Comparison of ENCODE assay signal across 3 cellular contexts in the genomic region with DNA sequence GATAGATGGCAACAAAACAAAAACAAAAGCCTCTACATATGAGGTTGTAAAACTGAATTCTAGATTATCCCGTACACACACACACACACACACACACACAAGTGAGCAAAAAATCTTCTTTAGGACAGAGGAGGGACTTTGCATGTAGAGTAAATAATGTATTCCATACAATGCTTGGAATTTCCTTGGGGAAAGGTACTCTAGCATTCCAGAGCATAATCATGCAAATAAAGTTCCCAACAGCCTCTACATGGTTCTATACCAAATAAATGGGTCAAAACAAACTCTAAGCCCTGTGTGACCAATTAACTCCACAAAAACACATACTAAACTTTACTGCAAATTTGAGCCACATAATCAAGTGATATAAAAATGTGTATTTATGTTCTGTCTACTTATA.
TF ChIP-seq lines count a peak whose summit lies in the region.

No MANE protein-coding gene starts in this region.

TF ChIP-seq in GM23338, 12 proteins besides CTCF, POLR2A, EP300 and RAD21 (continues in another document):
- TF ChIP-seq ZNF462 (CRISPR knock-in tag; IDR thresholded peaks at IDR 0.05) (no peak), STAT1 (IDR thresholded peaks at IDR 0.05; ENCODE audit: unreplicated experiment) (no peak)

TF ChIP-seq in IMR-90, 13 proteins besides CTCF, POLR2A, EP300 and RAD21:
- no peak for TF ChIP-seq ELK1 (IDR thresholded peaks at IDR 0.05; ENCODE audit: borderline replicate concordance, low read depth, low read length)
- TF ChIP-seq FOS (IDR thresholded peaks at IDR 0.05; ENCODE audit: low read depth, low read length) = no peak
- no peak for TF ChIP-seq CHD1 (IDR thresholded peaks at IDR 0.05; ENCODE audit: low read depth, low read length)
- no peak for TF ChIP-seq RCOR1 (IDR thresholded peaks at IDR 0.05; ENCODE audit: insufficient replicate concordance, low read length)
- TF ChIP-seq SMC3 (IDR thresholded peaks at IDR 0.05; ENCODE audit: low read depth, low read length) = no peak
- TF ChIP-seq CEBPB (IDR thresholded peaks at IDR 0.05; ENCODE audit: low read depth, low read length) = no peak
- TF ChIP-seq, protein P1, sequence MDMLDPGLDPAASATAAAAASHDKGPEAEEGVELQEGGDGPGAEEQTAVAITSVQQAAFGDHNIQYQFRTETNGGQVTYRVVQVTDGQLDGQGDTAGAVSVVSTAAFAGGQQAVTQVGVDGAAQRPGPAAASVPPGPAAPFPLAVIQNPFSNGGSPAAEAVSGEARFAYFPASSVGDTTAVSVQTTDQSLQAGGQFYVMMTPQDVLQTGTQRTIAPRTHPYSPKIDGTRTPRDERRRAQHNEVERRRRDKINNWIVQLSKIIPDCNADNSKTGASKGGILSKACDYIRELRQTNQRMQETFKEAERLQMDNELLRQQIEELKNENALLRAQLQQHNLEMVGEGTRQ (IDR thresholded peaks at IDR 0.05; ENCODE audit: low read depth, low read length) = no peak
- TF ChIP-seq NFE2L2 (IDR thresholded peaks at IDR 0.05; ENCODE audit: low read depth, low read length) = no peak
- no peak for TF ChIP-seq BHLHE40 (IDR thresholded peaks at IDR 0.05; ENCODE audit: low read depth, low read length)
- TF ChIP-seq MAFK (IDR thresholded peaks at IDR 0.05; ENCODE audit: low read depth, low read length) = no peak
- TF ChIP-seq RFX5 (IDR thresholded peaks at IDR 0.05; ENCODE audit: low read depth, low read length) = no peak
- no peak for TF ChIP-seq MXI1 (IDR thresholded peaks at IDR 0.05; ENCODE audit: borderline replicate concordance, low read depth, low read length)
- no peak for TF ChIP-seq MAZ (IDR thresholded peaks at IDR 0.05; ENCODE audit: borderline replicate concordance, low read depth, low read length)

TF ChIP-seq in H1, 55 proteins besides CTCF, POLR2A, EP300 and RAD21:
- peak; percentile 85 for TF ChIP-seq TEAD4 (IDR thresholded peaks at IDR 0.05; ENCODE audit: low read depth, low read length)
- no peak for TF ChIP-seq SAP30 (IDR thresholded peaks at IDR 0.05; ENCODE audit: insufficient read depth, insufficient replicate concordance, low read length)
